ENCODE assay signal across 23 cellular contexts in genomic region chr5:156037151-156037909, GRCh38.
DNase-seq lines count a peak whose midpoint lies in the region; ATAC-seq, FAIRE-seq and TF ChIP-seq lines count a peak whose summit lies in the region.
"Had no signal": no experiment of that assay in that cellular context is flagged by ENCODE, and none has a peak within 500 bp of the region (broad histone marks: within the 10 kb centered on the region; RNA-seq: fewer than 3 reads in every experiment).

No MANE protein-coding gene starts in this region.

- H3K4me3 ChIP-seq in astrocyte (ENCODE audit: insufficient read depth, low read depth, low read length) (no peak overlapping the region), psoas muscle (no peak overlapping the region)
- H3K4me3 ChIP-seq: MG63, Peyer's patch, SJSA1 had no signal

- POLR2A ChIA-PET in activated CD8-positive, alpha-beta T cell treated with anti-CD3 and anti-CD28 coated beads, Interleukin-2, amount 10 ng/mL, durations not matched to agents 7 days and 5 days (lab: Charles Lee) = no interaction called here

- DNase-seq in NCI-H2227 (lab: John Stamatoyannopoulos, UW; ENCODE audit: unreplicated experiment) (peak; percentile 6), NCI-H2227 treated with DMSO at 0.1 percent for 48 hours (lab: John Stamatoyannopoulos, UW) (no peak), G401 (ENCODE audit: low spot score) (peak; percentile 0), astrocyte (ENCODE audit: low read depth) (no peak), psoas muscle (no peak), occipital lobe (lab: John Stamatoyannopoulos, UW) (no peak)
- no peak for DNase-seq in activated CD8-positive, alpha-beta T cell treated with anti-CD3 and anti-CD28 coated beads, Interleukin-2, amount 10 ng/mL, durations not matched to agents 7 days and 5 days
- DNase-seq: 8988T; AML-193; C1 segment of cervical spinal cord; CD8-positive, alpha-beta T cell; DMS153; GF-D8; NCI-H187; NCI-H226; NCI-H510A treated with DMSO at 0.1 percent for 48 hours; Peyer's patch had no signal

- H3K4me3 Mint-ChIP-seq in astrocyte (ENCODE audit: unreplicated experiment) = no peak overlapping the region
- H3K4me3 Mint-ChIP-seq in activated CD8-positive, alpha-beta T cell treated with anti-CD3 and anti-CD28 coated beads, Interleukin-2, amount 10 ng/mL, durations not matched to agents 7 days and 5 days = no peak overlapping the region
- H3K4me3 Mint-ChIP-seq: CD8-positive, alpha-beta T cell had no signal

- no peaks in the 10 kb centered on the region for H3K27me3 Mint-ChIP-seq in astrocyte (ENCODE audit: low read depth, unreplicated experiment)
- H3K27me3 Mint-ChIP-seq in activated CD8-positive, alpha-beta T cell treated with anti-CD3 and anti-CD28 coated beads, Interleukin-2, amount 10 ng/mL, durations not matched to agents 7 days and 5 days (ENCODE audit: low read depth) = no peaks in the 10 kb centered on the region

- no peak overlapping the region for H2AFZ ChIP-seq in astrocyte (ENCODE audit: low read depth, low read length)

- no peaks in the 10 kb centered on the region for H4K20me1 ChIP-seq in astrocyte (ENCODE audit: insufficient read depth, low read length)

- H3K27ac ChIP-seq in astrocyte (ENCODE audit: low read depth, low read length) (no peak overlapping the region), psoas muscle (peak overlapping the region; percentile 62)
- H3K27ac ChIP-seq: Peyer's patch, SJSA1 had no signal

- H3K27me3 ChIP-seq in astrocyte (ENCODE audit: insufficient read depth, low read length) (no peaks in the 10 kb centered on the region), psoas muscle (ENCODE audit: insufficient read depth in 3 of 3, low read length in 2 of 3) (no peaks in the 10 kb centered on the region)
- H3K27me3 ChIP-seq: MG63, Peyer's patch, SJSA1 had no signal

- intact Hi-C loops in psoas muscle (cut with DNase I) = no loop called here

- WGBS in psoas muscle, 3 donors = 55 to 65% (median 57%) methylated on average over 2 of the region's 2 CpGs

- TF ChIP-seq CTCF in astrocyte (IDR thresholded peaks at IDR 0.05; ENCODE audit: insufficient read depth, low read depth, low read length) (no peak), psoas muscle (IDR thresholded peaks at IDR 0.05) (no peak)

- H3K4me1 Mint-ChIP-seq in astrocyte (ENCODE audit: low read depth, unreplicated experiment) = peaks cover 4% of the 10 kb centered on the region
- H3K4me1 Mint-ChIP-seq in activated CD8-positive, alpha-beta T cell treated with anti-CD3 and anti-CD28 coated beads, Interleukin-2, amount 10 ng/mL, durations not matched to agents 7 days and 5 days (ENCODE audit: low read depth) = no peaks in the 10 kb centered on the region

- in situ Hi-C loops in G401 (cut with HindIII; ENCODE audit: low sequenced_read_pairs) = no loop called here

- no peaks in the 10 kb centered on the region for H3K9me3 ChIP-seq in astrocyte (ENCODE audit: insufficient read depth, low read depth, low read length)
- no peaks in the 10 kb centered on the region for H3K9me3 ChIP-seq in psoas muscle
- H3K9me3 ChIP-seq: Peyer's patch had no signal

- ATAC-seq in psoas muscle = peak in 3 of 4 donors; percentile 41 to 50 (median 45)
- ATAC-seq in activated CD8-positive, alpha-beta T cell treated with anti-CD3 and anti-CD28 coated beads, Interleukin-2, amount 10 ng/mL, durations not matched to agents 7 days and 5 days = no peak
- no peak for ATAC-seq in HG03354 (IDR thresholded peaks at IDR 0.05; ENCODE audit: poor library complexity, severe bottlenecking, unreplicated experiment)
- ATAC-seq: CD8-positive, alpha-beta T cell; HCT116 had no signal

- H3K9me3 Mint-ChIP-seq in astrocyte (ENCODE audit: unreplicated experiment) = peaks cover 1% of the 10 kb centered on the region
- no peaks in the 10 kb centered on the region for H3K9me3 Mint-ChIP-seq in activated CD8-positive, alpha-beta T cell treated with anti-CD3 and anti-CD28 coated beads, Interleukin-2, amount 10 ng/mL, durations not matched to agents 7 days and 5 days (ENCODE audit: insufficient read depth)
- H3K9me3 Mint-ChIP-seq: CD8-positive, alpha-beta T cell had no signal

- H3K9ac ChIP-seq in astrocyte (ENCODE audit: low read length) = no peak overlapping the region

- H3K27ac Mint-ChIP-seq in astrocyte (ENCODE audit: unreplicated experiment) = no peak overlapping the region
- H3K27ac Mint-ChIP-seq in activated CD8-positive, alpha-beta T cell treated with anti-CD3 and anti-CD28 coated beads, Interleukin-2, amount 10 ng/mL, durations not matched to agents 7 days and 5 days = no peak overlapping the region
- H3K27ac Mint-ChIP-seq: CD8-positive, alpha-beta T cell had no signal

- H3K4me1 ChIP-seq in astrocyte (ENCODE audit: insufficient read depth, low read length) (no peaks in the 10 kb centered on the region), psoas muscle (peaks cover 6% of the 10 kb centered on the region)
- H3K4me1 ChIP-seq: Peyer's patch, SJSA1 had no signal

- H3K4me2 ChIP-seq in astrocyte (ENCODE audit: low read length) = no peak overlapping the region

- H3K36me3 Mint-ChIP-seq in astrocyte (ENCODE audit: low read depth, unreplicated experiment) = no peaks in the 10 kb centered on the region
- no peaks in the 10 kb centered on the region for H3K36me3 Mint-ChIP-seq in activated CD8-positive, alpha-beta T cell treated with anti-CD3 and anti-CD28 coated beads, Interleukin-2, amount 10 ng/mL, durations not matched to agents 7 days and 5 days (ENCODE audit: low read depth)
- H3K36me3 Mint-ChIP-seq: CD8-positive, alpha-beta T cell had no signal

- H3K79me2 ChIP-seq in astrocyte (ENCODE audit: insufficient read depth, low read length) = no peaks in the 10 kb centered on the region

- CTCF ChIA-PET in activated CD8-positive, alpha-beta T cell treated with anti-CD3 and anti-CD28 coated beads, Interleukin-2, amount 10 ng/mL, durations not matched to agents 7 days and 5 days (lab: Charles Lee) = no interaction called here

- peak; percentile 59 for FAIRE-seq in astrocyte (lab: Jason Lieb, UNC)
- FAIRE-seq: GM19239, H1 had no signal

- H3K36me3 ChIP-seq in astrocyte (ENCODE audit: insufficient read depth, low read length) = no peaks in the 10 kb centered on the region
- H3K36me3 ChIP-seq in psoas muscle (ENCODE audit: insufficient read depth in 1 of 2, low read depth in 1 of 2) = no peaks in the 10 kb centered on the region
- H3K36me3 ChIP-seq: MG63, Peyer's patch, SJSA1 had no signal

Comparison
In these comparisons a context has a peak if more than half of its experiments do, and no peak if none do; other contexts are left out.
1. DNase-seq: peak in NCI-H2227 (single experiment) and G401 (single experiment); none in NCI-H2227 treated with DMSO at 0.1 percent for 48 hours (single experiment), astrocyte (single experiment), psoas muscle (0 of 2), activated CD8-positive, alpha-beta T cell treated with anti-CD3 and anti-CD28 coated beads, Interleukin-2, amount 10 ng/mL, durations not matched to agents 7 days and 5 days (single experiment) and occipital lobe (single experiment).
2. ATAC-seq: peak in psoas muscle (3 of 4); none in activated CD8-positive, alpha-beta T cell treated with anti-CD3 and anti-CD28 coated beads, Interleukin-2, amount 10 ng/mL, durations not matched to agents 7 days and 5 days (single experiment) and HG03354 (single experiment).